27 cellular contexts compared by ENCODE assay signal in the genomic region with DNA sequence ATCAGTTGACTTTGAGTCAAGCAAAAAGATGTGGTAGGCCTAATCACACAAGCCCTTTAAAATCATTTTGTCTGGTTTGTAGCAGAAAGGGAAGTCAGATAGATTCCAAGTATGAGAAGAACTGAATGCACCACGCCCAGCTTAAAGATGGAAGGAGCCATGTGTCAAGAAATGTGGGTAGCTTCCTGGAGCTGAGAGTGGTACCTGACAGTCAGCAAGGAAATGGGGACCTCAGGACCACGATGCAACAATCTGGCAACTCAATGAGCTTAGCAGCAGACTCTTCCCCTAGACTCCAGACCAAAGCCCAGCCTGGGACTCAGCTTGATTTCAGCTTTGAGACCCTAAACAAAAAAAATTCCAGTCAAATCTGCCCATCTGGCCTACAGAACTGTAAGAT. TPM values are rescaled to one million over a fixed set of nuclear protein-coding genes. Genes with fewer than 3 reads are reported as not detected.
DNase-seq lines count a peak whose midpoint lies in the region; ATAC-seq and TF ChIP-seq lines count a peak whose summit lies in the region.
"Had no signal": no experiment of that assay in that cellular context is flagged by ENCODE, and none has a peak within 500 bp of the region (broad histone marks: within the 10 kb centered on the region; RNA-seq: fewer than 3 reads in every experiment).

No MANE protein-coding gene starts in this region.

- peak; percentile 31 to 51 for ATAC-seq in activated T-cell treated with anti-CD3 and anti-CD28 coated beads, Interleukin-2, amount 50 U/mL, for 72 hours (replicated peaks in 1 of 2)
- ATAC-seq: activated CD4-positive, CD25-positive, alpha-beta regulatory T cell treated with anti-CD3 and anti-CD28 coated beads, Interleukin-2, amount 50 U/mL, for 24 hours; HCT116; heart left ventricle; left cardiac atrium; Right ventricle myocardium inferior had no signal

- TF ChIP-seq CTCF in brain (conservative IDR thresholded peaks at IDR 0.05) (no peak), type B pancreatic cell (conservative IDR thresholded peaks at IDR 0.05) (no peak), GM10248 (IDR thresholded peaks at IDR 0.05; ENCODE audit: control extremely low read depth, extremely low read depth, low read depth, missing control alignments) (no peak)

- H3K4me1 Mint-ChIP-seq in activated T-cell treated with anti-CD3 and anti-CD28 coated beads, Interleukin-2, amount 50 U/mL, for 72 hours (ENCODE audit: low read depth): peaks cover 13% of the 10 kb centered on the region
- H3K4me1 Mint-ChIP-seq in brain (peaks cover 7% of the 10 kb centered on the region), type B pancreatic cell (ENCODE audit: unreplicated experiment) (no peaks in the 10 kb centered on the region)

- CTCF ChIA-PET in GM10248 (lab: Yijun Ruan, JAX): interaction anchor here (1.4 to 4.2 kb wide), 4 partner anchors 9 to 257 kb away, joined by 4 to 24 read pairs (median 6); no protein-coding TSS in a partner anchor

- no peaks in the 10 kb centered on the region for H3K9me3 Mint-ChIP-seq in activated T-cell treated with anti-CD3 and anti-CD28 coated beads, Interleukin-2, amount 50 U/mL, for 72 hours
- H3K9me3 Mint-ChIP-seq in brain (no peaks in the 10 kb centered on the region), type B pancreatic cell (no peaks in the 10 kb centered on the region)

- POLR2A ChIA-PET in GM10248 (lab: Yijun Ruan, JAX): interaction anchor here (0.9 kb wide), 1 partner anchor 190 kb away, joined by 3 read pairs; no protein-coding TSS in a partner anchor

- DNase-seq in activated T-cell treated with anti-CD3 and anti-CD28 coated beads, Interleukin-2, amount 50 U/mL, for 72 hours: no peak
- no peak for DNase-seq in activated T-cell treated with anti-CD3 and anti-CD28 coated beads for 4 hours
- peak; percentile 73 for DNase-seq in MV-4-11 (lab: John Stamatoyannopoulos, UW)
- no peak for DNase-seq in type B pancreatic cell (ENCODE audit: extremely low spot score, unreplicated experiment)
- DNase-seq in NCI-H2081 treated with DMSO at 0.1 percent for 48 hours (lab: John Stamatoyannopoulos, UW): no peak
- no peak for DNase-seq in GM10248 (ENCODE audit: extremely low spot score)
- DNase-seq: cerebellar nuclear complex; dorsolateral prefrontal cortex; heart left ventricle; left cardiac atrium; mammary epithelial cell; NCI-H1105; NCI-H1930; NCI-H526 treated with DMSO at 0.1 percent for 48 hours; occipital lobe; stimulated activated CD4-positive, alpha-beta T cell treated with anti-CD3 and anti-CD28 coated beads, Interleukin-1b, Interleukin-23, amount 100 ng/mL, for 48 hours; SW 1271; uterus had no signal

- no peaks in the 10 kb centered on the region for H3K27me3 Mint-ChIP-seq in activated T-cell treated with anti-CD3 and anti-CD28 coated beads, Interleukin-2, amount 50 U/mL, for 72 hours (ENCODE audit: low read depth)
- H3K27me3 Mint-ChIP-seq in brain: peaks cover 4% of the 10 kb centered on the region
- no peaks in the 10 kb centered on the region for H3K27me3 Mint-ChIP-seq in type B pancreatic cell
- H3K27me3 Mint-ChIP-seq: activated naive CD8-positive, alpha-beta T cell had no signal

- peaks cover 3 to 13% of the 10 kb centered on the region in 2 donors for H3K36me3 Mint-ChIP-seq in activated T-cell treated with anti-CD3 and anti-CD28 coated beads, Interleukin-2, amount 50 U/mL, for 72 hours (ENCODE audit: insufficient read depth in 2 of 2)
- H3K36me3 Mint-ChIP-seq in brain: peaks cover 20% of the 10 kb centered on the region
- peaks cover 4% of the 10 kb centered on the region for H3K36me3 Mint-ChIP-seq in type B pancreatic cell
- H3K36me3 Mint-ChIP-seq: activated naive CD8-positive, alpha-beta T cell had no signal

- H3K4me3 Mint-ChIP-seq in activated T-cell treated with anti-CD3 and anti-CD28 coated beads, Interleukin-2, amount 50 U/mL, for 72 hours: no peak overlapping the region
- no peak overlapping the region for H3K4me3 Mint-ChIP-seq in brain
- no peak overlapping the region for H3K4me3 Mint-ChIP-seq in type B pancreatic cell
- H3K4me3 Mint-ChIP-seq: activated naive CD8-positive, alpha-beta T cell; CD14-positive monocyte had no signal

- H3K27ac Mint-ChIP-seq in activated T-cell treated with anti-CD3 and anti-CD28 coated beads, Interleukin-2, amount 50 U/mL, for 72 hours: peak overlapping the region; percentile 78
- H3K27ac Mint-ChIP-seq in brain: peak overlapping the region in 3 of 5 experiments; percentile 30 to 78 (median 46)
- H3K27ac Mint-ChIP-seq in type B pancreatic cell: peak overlapping the region; percentile 77
- H3K27ac Mint-ChIP-seq: activated naive CD8-positive, alpha-beta T cell had no signal

RNA-seq across cellular contexts. Expression of a gene that starts 24.4 kb away (rescaled TPM):
- 100 to 1,000 TPM in 1 of 2 donors, 10 to 100 TPM in 1; 94.0 to 133 TPM for total RNA-seq in activated T-cell treated with anti-CD3 and anti-CD28 coated beads, Interleukin-2, amount 50 U/mL, for 72 hours
- 15.0 TPM for polyA plus RNA-seq in brain (ENCODE audit: insufficient read depth, low read depth, low replicate concordance)
- total RNA-seq in type B pancreatic cell (ENCODE audit: low replicate concordance): 39.8 and 44.9 TPM in 2 replicates

RNA-seq across cellular contexts. Expression of a gene that starts 25.3 kb away (rescaled TPM):
- total RNA-seq in activated T-cell treated with anti-CD3 and anti-CD28 coated beads, Interleukin-2, amount 50 U/mL, for 72 hours: 10 to 100 TPM; 79.0 to 94.8 TPM
- polyA plus RNA-seq in brain (ENCODE audit: insufficient read depth, low read depth, low replicate concordance): 45.6 TPM
- total RNA-seq in type B pancreatic cell (ENCODE audit: low replicate concordance): 68.8 and 230 TPM in 2 replicates

RNA-seq across cellular contexts. Expression of a gene that starts 33.6 kb away (rescaled TPM):
- total RNA-seq in activated T-cell treated with anti-CD3 and anti-CD28 coated beads, Interleukin-2, amount 50 U/mL, for 72 hours: under 1 TPM in 1 of 2 donors, not detected in 1; 0.35 TPM
- 0.51 TPM for polyA plus RNA-seq in brain (ENCODE audit: insufficient read depth, low read depth, low replicate concordance)
- total RNA-seq in type B pancreatic cell (ENCODE audit: low replicate concordance): 39.5 and 99.3 TPM in 2 replicates
- total RNA-seq: activated CD8-positive, alpha-beta memory T cell treated with anti-CD3 and anti-CD28 coated beads for 36 hours; endothelial cell of umbilical vein; occipital lobe; temporal lobe had no signal
- polyA plus RNA-seq: endothelial cell of umbilical vein had no signal

RNA-seq across cellular contexts. Expression of a gene that starts 57.2 kb away (rescaled TPM):
- 1 to 10 TPM; 2.6 to 3.6 TPM for total RNA-seq in activated T-cell treated with anti-CD3 and anti-CD28 coated beads, Interleukin-2, amount 50 U/mL, for 72 hours
- polyA plus RNA-seq in brain (ENCODE audit: insufficient read depth, low read depth, low replicate concordance): 3.2 TPM
- 6.2 and 8.2 TPM in 2 replicates for total RNA-seq in type B pancreatic cell (ENCODE audit: low replicate concordance)

Comparison
In these comparisons a context has a peak if more than half of its experiments do, and no peak if none do; other contexts are left out.
1. RNA of a gene that starts 33.6 kb away (total RNA-seq): 39.5 to 99.3 TPM in type B pancreatic cell; 0.35 TPM in activated T-cell treated with anti-CD3 and anti-CD28 coated beads, Interleukin-2, amount 50 U/mL, for 72 hours; every median in the first group is over 10 times any median in the second.
2. Peak in every context shown above with its lines, with median percentiles within 50 percentile points of each other: H3K27ac Mint-ChIP-seq.